20 cellular contexts compared by ENCODE assay signal in the genomic region with DNA sequence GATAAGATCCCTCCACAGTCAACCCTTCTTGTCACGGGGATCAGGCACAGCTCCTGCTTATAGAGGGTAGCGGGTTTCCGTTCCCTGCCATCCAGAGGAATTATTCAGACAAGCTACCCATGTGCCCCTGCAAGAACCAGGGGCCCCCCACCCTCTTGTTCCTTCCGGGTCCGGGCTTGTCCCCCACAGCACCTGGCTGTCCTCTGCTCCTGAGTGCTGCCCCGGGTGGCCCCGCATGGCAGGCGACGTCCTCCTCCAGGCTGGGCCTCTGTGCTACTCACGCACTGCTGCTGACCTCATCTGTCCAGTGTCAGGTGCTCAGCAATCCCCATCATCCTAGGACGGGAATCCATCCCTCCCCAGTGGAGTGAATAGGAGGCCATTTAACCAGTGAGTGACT.
"Had no signal": no experiment of that assay in that cellular context is flagged by ENCODE, and none has a peak within 500 bp of the region (broad histone marks: within the 10 kb centered on the region; RNA-seq: fewer than 3 reads in every experiment).

No MANE protein-coding gene starts in this region.

- H3K4me1 ChIP-seq: colonic mucosa, right lobe of liver, tibial artery, upper lobe of left lung had no signal

- H3K27me3 ChIP-seq: colonic mucosa, ovary, right lobe of liver, upper lobe of left lung, vagina had no signal

- DNase-seq: colonic mucosa; effector CD4-positive, alpha-beta T cell; endodermal cell; heart left ventricle; hypothalamus; left colon; mammary epithelial cell; naive thymus-derived CD4-positive, alpha-beta T cell; nephron progenitor cell; ovary; right lobe of liver; stimulated activated CD4-positive, alpha-beta T cell treated with anti-CD3 and anti-CD28 coated beads, Interleukin-4, amount 100 ng/mL, for 1 hour; stimulated activated CD8-positive, alpha-beta memory T cell treated with anti-CD3 and anti-CD28 coated beads, Interleukin-4, amount 100 ng/mL, for 48 hours; stimulated activated naive CD8-positive, alpha-beta T cell treated with anti-CD3 and anti-CD28 coated beads, Interleukin-15, Interleukin-2, amounts not matched to agents 100 U/mL and 50 U/mL, for 24 hours; tibial artery had no signal

- H3K36me3 ChIP-seq: colonic mucosa, heart left ventricle, ovary, right lobe of liver, suprapubic skin, tibial artery, upper lobe of left lung, vagina had no signal

- H3K27ac ChIP-seq: colonic mucosa, heart left ventricle, ovary, right lobe of liver, suprapubic skin, tibial artery, upper lobe of left lung, vagina had no signal

- H3K4me3 ChIP-seq: colonic mucosa, heart left ventricle, ovary, right lobe of liver, suprapubic skin, tibial artery, upper lobe of left lung, vagina had no signal

- ATAC-seq: heart left ventricle; left colon; naive thymus-derived CD4-positive, alpha-beta T cell; right lobe of liver; stimulated activated effector memory CD8-positive, alpha-beta T cell treated with anti-CD3 and anti-CD28 coated beads, Interleukin-12 subunit alpha, Interleukin-12 subunit beta, amount 100 ng/mL, for 72 hours; stimulated activated naive CD8-positive, alpha-beta T cell treated with anti-CD3 and anti-CD28 coated beads, Interleukin-15, Interleukin-2, amounts not matched to agents 100 U/mL and 50 U/mL, for 24 hours had no signal

- H3K9me3 ChIP-seq: colonic mucosa, heart left ventricle, ovary, right lobe of liver, suprapubic skin, tibial artery, upper lobe of left lung, vagina had no signal

- FAIRE-seq: frontal cortex had no signal
